ENCODE assay signal across 10 cellular contexts in genomic region chr1:207264663-207265270, GRCh38.
"Had no signal": no experiment of that assay in that cellular context is flagged by ENCODE, and none has a peak within 500 bp of the region (broad histone marks: within the 10 kb centered on the region; RNA-seq: fewer than 3 reads in every experiment).

No MANE protein-coding gene starts in this region.

- H3K27ac Mint-ChIP-seq: GM23338, H9, HFFc6 had no signal

- H2AFZ ChIP-seq: GM23338 had no signal

- FAIRE-seq: H1, H54 had no signal

- H3K4me3 Mint-ChIP-seq: GM23338, H9, HFFc6, IgD-negative memory B cell had no signal

- ATAC-seq: GM23338 had no signal

- H3K9me3 Mint-ChIP-seq: GM23338, H9, HFFc6 had no signal

- H3K4me2 ChIP-seq: GM23338, KMS-11 had no signal

- H3K27me3 Mint-ChIP-seq: IgD-negative memory B cell had no signal

- DNase-seq: H9, HCEC 1CT, HFFc6, Karpas-422 had no signal

- H3K9ac ChIP-seq: KMS-11 had no signal

- H3K4me3 ChIP-seq: GM23338 had no signal

- H3K27ac ChIP-seq: HL-60, KMS-11 had no signal
